8 cellular contexts compared by ENCODE assay signal in genomic region chr17:40803617-40804082, GRCh38. TPM values are rescaled to one million over a fixed set of nuclear protein-coding genes. Genes with fewer than 3 reads are reported as not detected.
DNase-seq lines count a peak whose midpoint lies in the region; ATAC-seq, FAIRE-seq and TF ChIP-seq lines count a peak whose summit lies in the region.

No MANE protein-coding gene starts in this region.

- intact Hi-C loops in activated naive CD4-positive, alpha-beta T cell treated with anti-CD3 and anti-CD28 coated beads for 36 hours (cut with micrococcal nuclease): loop anchor here (1.0 to 5.0 kb wide), 7 partner anchors 49 to 863 kb away; no protein-coding TSS in a partner anchor
- intact Hi-C loops in posterior vena cava (cut with DNase I): loop anchor here in 1 of 2 donors (10.0 kb wide), 1 partner anchor 861 kb away; no protein-coding TSS in a partner anchor

- FAIRE-seq in urothelium cell line (lab: Jason Lieb, UNC): no peak

- DNase-seq in NCI-H1417 (lab: John Stamatoyannopoulos, UW) (peak; percentile 58 to 91 (median 80)), glutamatergic neuron (peak; percentile 86), posterior vena cava (ENCODE audit: low spot score) (peak; percentile 90), urothelium cell line (ENCODE audit: low spot score) (peak; percentile 85)
- DNase-seq in activated naive CD4-positive, alpha-beta T cell treated with anti-CD3 and anti-CD28 coated beads for 36 hours: peak; percentile 90

- H3K27me3 Mint-ChIP-seq in activated naive CD4-positive, alpha-beta T cell treated with anti-CD3 and anti-CD28 coated beads for 36 hours (ENCODE audit: low read depth): peaks cover 23% of the 10 kb centered on the region
- peaks cover 2% of the 10 kb centered on the region for H3K27me3 Mint-ChIP-seq in glutamatergic neuron (ENCODE audit: unreplicated experiment)

- no peak overlapping the region for H3K4me3 Mint-ChIP-seq in activated naive CD4-positive, alpha-beta T cell treated with anti-CD3 and anti-CD28 coated beads for 36 hours
- no peak overlapping the region for H3K4me3 Mint-ChIP-seq in glutamatergic neuron (ENCODE audit: unreplicated experiment)

- no peaks in the 10 kb centered on the region for H3K4me1 Mint-ChIP-seq in activated naive CD4-positive, alpha-beta T cell treated with anti-CD3 and anti-CD28 coated beads for 36 hours (ENCODE audit: low read depth)
- H3K4me1 Mint-ChIP-seq in glutamatergic neuron (ENCODE audit: low read depth, unreplicated experiment): no peaks in the 10 kb centered on the region

- TF ChIP-seq CTCF in GM12874 (IDR thresholded peaks at IDR 0.05; ENCODE audit: insufficient read depth, low read depth, low read length) (peak; percentile 80), glutamatergic neuron (IDR thresholded peaks at IDR 0.05; ENCODE audit: partially characterized antibody, unreplicated experiment) (peak; percentile 91)

- no peak overlapping the region for H3K27ac Mint-ChIP-seq in activated naive CD4-positive, alpha-beta T cell treated with anti-CD3 and anti-CD28 coated beads for 36 hours
- H3K27ac Mint-ChIP-seq in glutamatergic neuron (ENCODE audit: unreplicated experiment): no peak overlapping the region

- ATAC-seq in SK-N-SH treated with all-trans-retinoic acid at 6 μM for 48 hours (peak; percentile 99), HG02884 (IDR thresholded peaks at IDR 0.05; ENCODE audit: unreplicated experiment) (no peak)

- no peaks in the 10 kb centered on the region for H3K9me3 Mint-ChIP-seq in activated naive CD4-positive, alpha-beta T cell treated with anti-CD3 and anti-CD28 coated beads for 36 hours
- H3K9me3 Mint-ChIP-seq in glutamatergic neuron (ENCODE audit: unreplicated experiment): no peaks in the 10 kb centered on the region

- CTCF ChIA-PET in activated naive CD4-positive, alpha-beta T cell treated with anti-CD3 and anti-CD28 coated beads for 36 hours (lab: Charles Lee): interaction anchor here (0.7 to 1.1 kb wide), 3 partner anchors 15 to 845 kb away, joined by 3 to 5 read pairs (median 3); no protein-coding TSS in a partner anchor

- H3K36me3 Mint-ChIP-seq in activated naive CD4-positive, alpha-beta T cell treated with anti-CD3 and anti-CD28 coated beads for 36 hours (ENCODE audit: low read depth): no peaks in the 10 kb centered on the region
- H3K36me3 Mint-ChIP-seq in glutamatergic neuron (ENCODE audit: unreplicated experiment): peaks cover 4% of the 10 kb centered on the region

TF ChIP-seq in SK-N-SH treated with all-trans-retinoic acid at 6 μM for 48 hours, 23 proteins besides CTCF, POLR2A, EP300 and RAD21:
- peak; percentile 65; the same call in 1 of the 2 replicates for TF ChIP-seq TCF4 (CRISPR knock-in tag; IDR thresholded peaks at IDR 0.05; ENCODE audit: borderline replicate concordance)
- no peak for TF ChIP-seq ZNF70 (CRISPR knock-in tag; IDR thresholded peaks at IDR 0.05)

RNA-seq across cellular contexts. Expression of gene KRT28, which starts 3.9 kb away (rescaled TPM):
- total RNA-seq in activated naive CD4-positive, alpha-beta T cell treated with anti-CD3 and anti-CD28 coated beads for 36 hours: not detected
- total RNA-seq in glutamatergic neuron (ENCODE audit: unreplicated experiment): not detected
- not detected for total RNA-seq in posterior vena cava

RNA-seq across cellular contexts. Expression of gene KRT10, which starts 18.8 kb away (rescaled TPM):
- 10 to 100 TPM; 32.5 to 34.7 TPM for total RNA-seq in activated naive CD4-positive, alpha-beta T cell treated with anti-CD3 and anti-CD28 coated beads for 36 hours
- total RNA-seq in glutamatergic neuron (ENCODE audit: unreplicated experiment) (27.1 TPM), posterior vena cava (10 to 100 TPM; 36.9 to 44.9 TPM)

RNA-seq across cellular contexts. Expression of gene KRT27, which starts 21.3 kb away (rescaled TPM):
- not detected for total RNA-seq in activated naive CD4-positive, alpha-beta T cell treated with anti-CD3 and anti-CD28 coated beads for 36 hours
- total RNA-seq in glutamatergic neuron (ENCODE audit: unreplicated experiment) (not detected), posterior vena cava (under 1 TPM in 1 of 2 donors, not detected in 1; 0.42 TPM)

RNA-seq across cellular contexts. Expression of gene KRT26, which starts 31.6 kb away (rescaled TPM):
- total RNA-seq in activated naive CD4-positive, alpha-beta T cell treated with anti-CD3 and anti-CD28 coated beads for 36 hours: not detected
- total RNA-seq in glutamatergic neuron (ENCODE audit: unreplicated experiment) (not detected), posterior vena cava (not detected)

RNA-seq across cellular contexts. Expression of gene KRT25, which starts 48.5 kb away (rescaled TPM):
- total RNA-seq in activated naive CD4-positive, alpha-beta T cell treated with anti-CD3 and anti-CD28 coated beads for 36 hours: not detected
- total RNA-seq in glutamatergic neuron (ENCODE audit: unreplicated experiment): not detected
- total RNA-seq in posterior vena cava: not detected
